ENCODE assay signal across 18 cellular contexts in genomic region chr1:109770331-109771095, GRCh38. TPM values are rescaled to one million over a fixed set of nuclear protein-coding genes. Genes with fewer than 3 reads are reported as not detected.
A peak's percentile ranks its signal among the peaks of the same experiment; 100 is the strongest.
DNase-seq lines count a peak whose midpoint lies in the region; ATAC-seq and TF ChIP-seq lines count a peak whose summit lies in the region.
"Had no signal": no experiment of that assay in that cellular context is flagged by ENCODE, and none has a peak within 500 bp of the region (broad histone marks: within the 10 kb centered on the region; RNA-seq: fewer than 3 reads in every experiment).

No MANE protein-coding gene starts in this region.

- no peaks in the 10 kb centered on the region for H3K36me3 Mint-ChIP-seq in WTC11
- H3K36me3 Mint-ChIP-seq: naive B cell had no signal

- POLR2A ChIA-PET in WTC11 (lab: Charles Lee): no interaction called here

- no peaks in the 10 kb centered on the region for H3K27me3 ChIP-seq in right cardiac atrium (ENCODE audit: control insufficient read depth, insufficient read depth)
- H3K27me3 ChIP-seq: breast epithelium, gastrocnemius medialis, SJSA1 had no signal

- no peaks in the 10 kb centered on the region for H3K4me1 ChIP-seq in right cardiac atrium (ENCODE audit: control insufficient read depth, insufficient read depth, low read length)
- H3K4me1 ChIP-seq: breast epithelium had no signal

- no peak overlapping the region for H3K4me3 Mint-ChIP-seq in WTC11
- H3K4me3 Mint-ChIP-seq: activated CD4-positive, alpha-beta T cell treated with anti-CD3 and anti-CD28 coated beads, Interleukin-2, amount 10 ng/mL, durations not matched to agents 7 days and 5 days; naive B cell had no signal

- no peaks in the 10 kb centered on the region for H3K9me3 Mint-ChIP-seq in WTC11
- H3K9me3 Mint-ChIP-seq: activated CD4-positive, alpha-beta T cell treated with anti-CD3 and anti-CD28 coated beads, Interleukin-2, amount 10 ng/mL, durations not matched to agents 7 days and 5 days; naive B cell had no signal

- ATAC-seq in WTC11 (peak; percentile 27), right cardiac atrium (peak; percentile 7 to 30)
- ATAC-seq: gastrocnemius medialis had no signal

- H3K4me3 ChIP-seq in right cardiac atrium (ENCODE audit: low read length): no peak overlapping the region
- H3K4me3 ChIP-seq: breast epithelium, gastrocnemius medialis, SJSA1 had no signal

- H3K27ac ChIP-seq in right cardiac atrium (ENCODE audit: low read length): no peak overlapping the region
- H3K27ac ChIP-seq: breast epithelium, gastrocnemius medialis, SJSA1 had no signal

- 57% methylated on average over 11 of the region's 11 CpGs for WGBS in right cardiac atrium

- peak in 11 of 14 donors; percentile 19 to 85 (median 66) for DNase-seq in C1 segment of cervical spinal cord (lab: John Stamatoyannopoulos, UW)
- peak; percentile 15 for DNase-seq in WTC11 (ENCODE audit: low spot score)
- DNase-seq in right cardiac atrium: peak; percentile 41 to 80 (median 80)
- DNase-seq in posterior cingulate gyrus: peak; percentile 45 to 95 (median 72)
- DNase-seq in DMS53 treated with DMSO at 0.1 percent for 48 hours (lab: John Stamatoyannopoulos, UW; ENCODE audit: unreplicated experiment): no peak
- DNase-seq in NCI-H82 treated with DMSO at 0.1 percent for 48 hours (lab: John Stamatoyannopoulos, UW; ENCODE audit: unreplicated experiment): no peak
- no peak for DNase-seq in NCI-H1417 treated with DMSO at 0.1 percent for 48 hours (lab: John Stamatoyannopoulos, UW)
- DNase-seq in cortex of kidney (lab: John Stamatoyannopoulos, UW): no peak
- DNase-seq: activated CD4-positive, alpha-beta T cell treated with anti-CD3 and anti-CD28 coated beads, Interleukin-2, amount 10 ng/mL, durations not matched to agents 7 days and 5 days; activated T-cell treated with anti-CD3 and anti-CD28 coated beads, Interleukin-2, amount 50 U/mL, for 48 hours; DMS153; naive B cell; NCI-H2107; NCI-H82; small intestine had no signal

- no peaks in the 10 kb centered on the region for H3K9me3 ChIP-seq in right cardiac atrium (ENCODE audit: control insufficient read depth, low read length)
- H3K9me3 ChIP-seq: breast epithelium, gastrocnemius medialis, SJSA1 had no signal

- peaks cover 2% of the 10 kb centered on the region for H3K4me1 Mint-ChIP-seq in WTC11

- intact Hi-C loops in right cardiac atrium (cut with DNase I): loop anchor here in 3 of 4 donors (5.0 to 10.0 kb wide), 3 partner anchors 128 to 226 kb away; partner anchors contain the start of gene GNAI3 (in 3 of the 3)
- intact Hi-C loops in posterior cingulate gyrus (cut with DNase I): no loop called here

- H3K27me3 Mint-ChIP-seq in WTC11 (ENCODE audit: low read depth): peaks cover 7% of the 10 kb centered on the region

- H3K27ac Mint-ChIP-seq in WTC11: no peak overlapping the region
- H3K27ac Mint-ChIP-seq: activated CD4-positive, alpha-beta T cell treated with anti-CD3 and anti-CD28 coated beads, Interleukin-2, amount 10 ng/mL, durations not matched to agents 7 days and 5 days had no signal

- CTCF ChIA-PET in WTC11 (lab: Charles Lee): interaction anchor here (1.3 to 17.4 kb wide), 3 partner anchors 129 to 224 kb away, joined by 3 to 341 read pairs (median 188); partner anchors contain the start of gene AHCYL1

- no peak for TF ChIP-seq CTCF in WTC11 (IDR thresholded peaks at IDR 0.05)

TF ChIP-seq in WTC11, 78 proteins besides CTCF, POLR2A, EP300 and RAD21:
- TF ChIP-seq, protein P1, sequence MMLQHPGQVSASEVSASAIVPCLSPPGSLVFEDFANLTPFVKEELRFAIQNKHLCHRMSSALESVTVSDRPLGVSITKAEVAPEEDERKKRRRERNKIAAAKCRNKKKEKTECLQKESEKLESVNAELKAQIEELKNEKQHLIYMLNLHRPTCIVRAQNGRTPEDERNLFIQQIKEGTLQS (CRISPR knock-in tag; conservative IDR thresholded peaks at IDR 0.05): no peak
- TF ChIP-seq, protein P2, sequence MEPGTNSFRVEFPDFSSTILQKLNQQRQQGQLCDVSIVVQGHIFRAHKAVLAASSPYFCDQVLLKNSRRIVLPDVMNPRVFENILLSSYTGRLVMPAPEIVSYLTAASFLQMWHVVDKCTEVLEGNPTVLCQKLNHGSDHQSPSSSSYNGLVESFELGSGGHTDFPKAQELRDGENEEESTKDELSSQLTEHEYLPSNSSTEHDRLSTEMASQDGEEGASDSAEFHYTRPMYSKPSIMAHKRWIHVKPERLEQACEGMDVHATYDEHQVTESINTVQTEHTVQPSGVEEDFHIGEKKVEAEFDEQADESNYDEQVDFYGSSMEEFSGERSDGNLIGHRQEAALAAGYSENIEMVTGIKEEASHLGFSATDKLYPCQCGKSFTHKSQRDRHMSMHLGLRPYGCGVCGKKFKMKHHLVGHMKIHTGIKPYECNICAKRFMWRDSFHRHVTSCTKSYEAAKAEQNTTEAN (CRISPR knock-in tag; IDR thresholded peaks at IDR 0.05): no peak
- no peak for TF ChIP-seq ZNF121 (CRISPR knock-in tag; IDR thresholded peaks at IDR 0.05)

RNA-seq across cellular contexts. Expression of gene EPS8L3, which starts 6.8 kb away (rescaled TPM):
- 0.17 to 0.41 TPM in 2 of 3 replicates, not detected in the other for total RNA-seq in WTC11 (2021)
- not detected for total RNA-seq in right cardiac atrium
- polyA plus RNA-seq in right cardiac atrium: not detected
- total RNA-seq: activated CD4-positive, alpha-beta T cell treated with anti-CD3 and anti-CD28 coated beads, Interleukin-2, amount 10 ng/mL, durations not matched to agents 7 days and 5 days; SJSA1 had no signal

RNA-seq across cellular contexts. Expression of gene GSTM3, which starts 29.7 kb away (rescaled TPM):
- total RNA-seq in WTC11 (2021) (2.2 to 3.5 TPM (median 3.3 TPM) in 3 replicates), right cardiac atrium (100 to 1,000 TPM in 2 of 4 donors, 10 to 100 TPM in 2; 65.5 to 150 (median 112) TPM)
- 279 TPM for polyA plus RNA-seq in right cardiac atrium

RNA-seq across cellular contexts. Expression of gene GSTM5, which starts 58.5 kb away (rescaled TPM):
- total RNA-seq in WTC11 (2021) (0.09 to 0.16 TPM (median 0.11 TPM) in 3 replicates), right cardiac atrium (10 to 100 TPM in 2 of 4 donors, 1 to 10 TPM in 2; 5.3 to 13.7 (median 10.0) TPM)
- polyA plus RNA-seq in right cardiac atrium: 7.8 TPM
- total RNA-seq: SJSA1 had no signal

Comparison
In these comparisons a context has a peak if more than half of its experiments do, and no peak if none do; other contexts are left out.
1. DNase-seq: peak in C1 segment of cervical spinal cord (11 of 14), WTC11 (single experiment), right cardiac atrium (3 of 3) and posterior cingulate gyrus (10 of 10); none in DMS53 treated with DMSO at 0.1 percent for 48 hours (single experiment), NCI-H82 treated with DMSO at 0.1 percent for 48 hours (single experiment), NCI-H1417 treated with DMSO at 0.1 percent for 48 hours (single experiment) and cortex of kidney (single experiment).
2. RNA of gene GSTM3, which starts 29.7 kb away (total RNA-seq): 65.5 to 150 TPM in right cardiac atrium; 2.2 to 3.5 TPM in WTC11; every median in the first group is over 10 times any median in the second.